In the genomic region with DNA sequence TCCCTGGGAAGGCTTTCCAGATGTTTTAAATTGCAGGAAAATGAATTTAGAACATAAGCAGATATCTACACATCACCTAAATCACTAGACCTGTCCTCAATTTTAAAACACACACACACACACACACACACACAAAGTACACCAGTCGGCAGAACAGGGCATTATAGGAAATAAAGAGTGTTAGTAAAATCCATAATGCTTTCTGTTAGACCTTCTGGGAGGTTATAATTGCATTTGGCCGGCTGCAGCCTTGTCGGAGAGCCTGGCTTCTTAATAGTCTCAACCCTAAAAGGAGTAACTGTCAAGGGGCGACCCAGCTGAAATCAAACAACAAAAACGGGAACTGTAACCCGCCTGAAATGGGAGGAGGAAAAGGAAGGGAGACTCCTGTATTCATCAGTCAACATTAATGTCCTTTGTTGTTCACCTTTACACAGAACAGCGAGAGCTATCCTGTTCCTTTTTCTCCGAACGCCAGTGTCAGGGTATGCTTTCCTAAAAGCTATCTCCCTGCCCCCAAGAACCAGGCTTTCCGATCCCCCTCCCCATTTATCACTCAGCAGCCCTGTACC, we compare ENCODE assay signal across 8 cellular contexts. TPM values are rescaled to one million over a fixed set of nuclear protein-coding genes. Genes with fewer than 3 reads are reported as not detected.
DNase-seq lines count a peak whose midpoint lies in the region; ATAC-seq and TF ChIP-seq lines count a peak whose summit lies in the region.

No MANE protein-coding gene starts in this region.

- peak; percentile 11 to 49 for DNase-seq in NCI-H2081 (lab: John Stamatoyannopoulos, UW)
- DNase-seq in NCI-H2081 treated with DMSO at 0.1 percent for 48 hours (lab: John Stamatoyannopoulos, UW), result no peak
- DNase-seq in NCI-H345 (lab: John Stamatoyannopoulos, UW), result peak; percentile 41
- no peak for DNase-seq in ascending aorta (ENCODE audit: low spot score in 2 of 2)
- peak in 2 of 3 donors; percentile 6 to 12 for DNase-seq in immature natural killer cell
- DNase-seq in stimulated activated naive CD8-positive, alpha-beta T cell treated with anti-CD3 and anti-CD28 coated beads, Interleukin-15, amount 100 ng/mL, for 72 hours, result peak; percentile 9 to 17

- H3K4me3 ChIP-seq in ascending aorta, result peak overlapping the region; percentile 82

- H3K36me3 Mint-ChIP-seq in immature natural killer cell, result no peaks in the 10 kb centered on the region

- H3K36me3 ChIP-seq in ascending aorta, result no peaks in the 10 kb centered on the region

- H3K4me3 Mint-ChIP-seq in immature natural killer cell, result peak overlapping the region; percentile 94 to 97 (median 94)
- peak overlapping the region; percentile 97 to 98 for H3K4me3 Mint-ChIP-seq in stimulated activated naive CD8-positive, alpha-beta T cell treated with anti-CD3 and anti-CD28 coated beads, Interleukin-15, amount 100 ng/mL, for 72 hours

- H3K4me1 ChIP-seq in ascending aorta, result peaks cover 0 to 7% of the 10 kb centered on the region in 2 donors

- peak overlapping the region in 1 of 6 donors; percentile 25 for H3K27ac Mint-ChIP-seq in immature natural killer cell
- H3K27ac Mint-ChIP-seq in stimulated activated naive CD8-positive, alpha-beta T cell treated with anti-CD3 and anti-CD28 coated beads, Interleukin-15, amount 100 ng/mL, for 72 hours, result no peak overlapping the region

- ATAC-seq in stimulated activated naive CD8-positive, alpha-beta T cell treated with anti-CD3 and anti-CD28 coated beads, Interleukin-15, amount 100 ng/mL, for 72 hours, result no peak
- no peak for ATAC-seq in esophagus mucosa
- no peak for ATAC-seq in GM19467 (IDR thresholded peaks at IDR 0.05; ENCODE audit: unreplicated experiment)

- peaks cover 34 to 41% of the 10 kb centered on the region in 2 donors for H3K4me1 Mint-ChIP-seq in immature natural killer cell
- peaks cover 25% of the 10 kb centered on the region for H3K4me1 Mint-ChIP-seq in stimulated activated naive CD8-positive, alpha-beta T cell treated with anti-CD3 and anti-CD28 coated beads, Interleukin-15, amount 100 ng/mL, for 72 hours

- H3K9me3 Mint-ChIP-seq in immature natural killer cell, result no peaks in the 10 kb centered on the region
- H3K9me3 Mint-ChIP-seq in stimulated activated naive CD8-positive, alpha-beta T cell treated with anti-CD3 and anti-CD28 coated beads, Interleukin-15, amount 100 ng/mL, for 72 hours, result no peaks in the 10 kb centered on the region

- no peak for TF ChIP-seq CTCF in ascending aorta (IDR thresholded peaks at IDR 0.05)

- no peaks in the 10 kb centered on the region for H3K9me3 ChIP-seq in ascending aorta

- peaks cover 15 to 49% (median 16%) of the 10 kb centered on the region in 3 donors for H3K27me3 Mint-ChIP-seq in immature natural killer cell (ENCODE audit: low read depth in 3 of 3)
- H3K27me3 Mint-ChIP-seq in stimulated activated naive CD8-positive, alpha-beta T cell treated with anti-CD3 and anti-CD28 coated beads, Interleukin-15, amount 100 ng/mL, for 72 hours, result peaks cover 44% of the 10 kb centered on the region

- no peaks in the 10 kb centered on the region for H3K27me3 ChIP-seq in ascending aorta

- intact Hi-C loops in ascending aorta (cut with DNase I), result loop anchor here (5.0 to 10.0 kb wide), 5 partner anchors 187 to 730 kb away; a partner anchor contains a TSS

- H3K27ac ChIP-seq in ascending aorta, result peak overlapping the region; percentile 82 to 84

RNA-seq across cellular contexts. Expression of a gene that starts 1.3 kb away (rescaled TPM):
- 43.5 TPM for total RNA-seq in ascending aorta
- polyA plus RNA-seq in immature natural killer cell, result under 1 TPM in 1 of 3 donors, not detected in 2; 0.18 TPM
- 6.5 TPM for total RNA-seq in esophagus mucosa

RNA-seq across cellular contexts. Expression of a gene that starts 1.6 kb away (rescaled TPM):
- total RNA-seq in ascending aorta, result 0.43 TPM
- polyA plus RNA-seq in immature natural killer cell, result 10 to 100 TPM in 2 of 3 donors, 1 to 10 TPM in 1; 8.3 to 17.7 (median 15.5) TPM
- total RNA-seq in esophagus mucosa, result 17.0 TPM

Comparison
In these comparisons a context has a peak if more than half of its experiments do, and no peak if none do; other contexts are left out.
1. DNase-seq: peak in NCI-H2081 (2 of 2), NCI-H345 (single experiment), immature natural killer cell (2 of 3) and stimulated activated naive CD8-positive, alpha-beta T cell treated with anti-CD3 and anti-CD28 coated beads, Interleukin-15, amount 100 ng/mL, for 72 hours (2 of 2); none in NCI-H2081 treated with DMSO at 0.1 percent for 48 hours (single experiment) and ascending aorta (0 of 2).
2. RNA of a gene that starts 1.6 kb away (total RNA-seq): 17.0 TPM in esophagus mucosa (single experiment); 0.43 TPM in ascending aorta (single experiment); every median in the first group is over 10 times any median in the second.